1 cellular context compared by ENCODE assay signal in genomic region chr6:31707701-31708100, GRCh38.
TF ChIP-seq lines count a peak whose summit lies in the region.

No MANE protein-coding gene starts in this region.

TF ChIP-seq in HepG2, 621 proteins besides CTCF, POLR2A, EP300 and RAD21:
- TF ChIP-seq DZIP1 (CRISPR knock-in tag; IDR thresholded peaks at IDR 0.05) (0 out of 2 replicates have a peak, but pooled peaks have one; percentile 70), HMG20B (CRISPR knock-in tag; conservative IDR thresholded peaks at IDR 0.05) (no peak), SIX4 (CRISPR knock-in tag; IDR thresholded peaks at IDR 0.05) (no peak)
